Comparison of ENCODE assay signal across 1 cellular context in the genomic region with DNA sequence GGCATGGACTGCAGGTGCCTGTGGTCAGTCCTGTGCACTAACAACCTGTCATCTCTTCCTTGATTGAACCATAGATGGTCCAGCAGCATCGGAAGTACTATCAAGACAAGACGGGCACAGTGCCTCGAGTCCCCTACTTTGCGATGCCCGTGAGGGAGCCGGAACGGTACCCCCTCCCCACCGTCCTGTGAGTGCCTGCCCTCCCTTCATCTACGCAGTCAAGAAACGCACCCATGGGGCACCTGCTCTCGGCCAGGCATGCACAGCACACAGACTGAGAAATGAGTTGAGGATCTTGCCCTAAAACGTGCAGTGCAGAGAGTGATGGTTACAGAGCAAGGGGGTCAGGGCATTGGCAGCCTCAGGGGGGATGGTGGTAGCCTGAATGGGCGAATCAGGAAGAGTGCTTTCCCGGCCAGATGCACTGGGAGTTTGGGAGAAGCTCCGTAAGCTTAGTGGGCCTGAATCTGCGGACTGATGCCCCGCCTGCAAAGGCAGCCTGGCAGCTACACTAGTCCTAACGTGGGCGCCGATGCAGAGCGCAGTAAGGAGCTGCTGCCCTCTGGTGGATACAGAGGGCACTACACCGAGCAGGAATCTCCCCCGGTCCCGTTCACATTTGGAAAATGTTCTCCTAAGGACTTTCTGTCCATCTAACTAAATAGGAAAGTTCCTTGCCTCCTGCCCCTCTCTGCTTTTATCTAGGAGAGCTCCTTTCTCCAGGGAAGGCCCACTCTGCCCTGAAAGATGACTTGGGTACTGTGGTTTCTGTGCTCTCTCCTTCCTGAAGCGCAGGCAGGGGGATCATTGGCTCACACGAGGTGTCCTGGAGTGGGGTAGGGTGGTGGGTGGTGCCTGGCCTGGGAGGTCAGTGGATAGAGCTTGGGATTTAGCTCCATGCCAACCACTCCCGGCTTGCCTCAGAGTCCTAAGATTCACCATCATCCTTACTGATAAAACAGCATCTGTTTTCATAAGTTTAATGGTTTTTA.
TF ChIP-seq lines count a peak whose summit lies in the region.

No MANE protein-coding gene starts in this region.

TF ChIP-seq in GM23338, 12 proteins besides CTCF, POLR2A, EP300 and RAD21 (continued from another document):
- TF ChIP-seq, protein P1, sequence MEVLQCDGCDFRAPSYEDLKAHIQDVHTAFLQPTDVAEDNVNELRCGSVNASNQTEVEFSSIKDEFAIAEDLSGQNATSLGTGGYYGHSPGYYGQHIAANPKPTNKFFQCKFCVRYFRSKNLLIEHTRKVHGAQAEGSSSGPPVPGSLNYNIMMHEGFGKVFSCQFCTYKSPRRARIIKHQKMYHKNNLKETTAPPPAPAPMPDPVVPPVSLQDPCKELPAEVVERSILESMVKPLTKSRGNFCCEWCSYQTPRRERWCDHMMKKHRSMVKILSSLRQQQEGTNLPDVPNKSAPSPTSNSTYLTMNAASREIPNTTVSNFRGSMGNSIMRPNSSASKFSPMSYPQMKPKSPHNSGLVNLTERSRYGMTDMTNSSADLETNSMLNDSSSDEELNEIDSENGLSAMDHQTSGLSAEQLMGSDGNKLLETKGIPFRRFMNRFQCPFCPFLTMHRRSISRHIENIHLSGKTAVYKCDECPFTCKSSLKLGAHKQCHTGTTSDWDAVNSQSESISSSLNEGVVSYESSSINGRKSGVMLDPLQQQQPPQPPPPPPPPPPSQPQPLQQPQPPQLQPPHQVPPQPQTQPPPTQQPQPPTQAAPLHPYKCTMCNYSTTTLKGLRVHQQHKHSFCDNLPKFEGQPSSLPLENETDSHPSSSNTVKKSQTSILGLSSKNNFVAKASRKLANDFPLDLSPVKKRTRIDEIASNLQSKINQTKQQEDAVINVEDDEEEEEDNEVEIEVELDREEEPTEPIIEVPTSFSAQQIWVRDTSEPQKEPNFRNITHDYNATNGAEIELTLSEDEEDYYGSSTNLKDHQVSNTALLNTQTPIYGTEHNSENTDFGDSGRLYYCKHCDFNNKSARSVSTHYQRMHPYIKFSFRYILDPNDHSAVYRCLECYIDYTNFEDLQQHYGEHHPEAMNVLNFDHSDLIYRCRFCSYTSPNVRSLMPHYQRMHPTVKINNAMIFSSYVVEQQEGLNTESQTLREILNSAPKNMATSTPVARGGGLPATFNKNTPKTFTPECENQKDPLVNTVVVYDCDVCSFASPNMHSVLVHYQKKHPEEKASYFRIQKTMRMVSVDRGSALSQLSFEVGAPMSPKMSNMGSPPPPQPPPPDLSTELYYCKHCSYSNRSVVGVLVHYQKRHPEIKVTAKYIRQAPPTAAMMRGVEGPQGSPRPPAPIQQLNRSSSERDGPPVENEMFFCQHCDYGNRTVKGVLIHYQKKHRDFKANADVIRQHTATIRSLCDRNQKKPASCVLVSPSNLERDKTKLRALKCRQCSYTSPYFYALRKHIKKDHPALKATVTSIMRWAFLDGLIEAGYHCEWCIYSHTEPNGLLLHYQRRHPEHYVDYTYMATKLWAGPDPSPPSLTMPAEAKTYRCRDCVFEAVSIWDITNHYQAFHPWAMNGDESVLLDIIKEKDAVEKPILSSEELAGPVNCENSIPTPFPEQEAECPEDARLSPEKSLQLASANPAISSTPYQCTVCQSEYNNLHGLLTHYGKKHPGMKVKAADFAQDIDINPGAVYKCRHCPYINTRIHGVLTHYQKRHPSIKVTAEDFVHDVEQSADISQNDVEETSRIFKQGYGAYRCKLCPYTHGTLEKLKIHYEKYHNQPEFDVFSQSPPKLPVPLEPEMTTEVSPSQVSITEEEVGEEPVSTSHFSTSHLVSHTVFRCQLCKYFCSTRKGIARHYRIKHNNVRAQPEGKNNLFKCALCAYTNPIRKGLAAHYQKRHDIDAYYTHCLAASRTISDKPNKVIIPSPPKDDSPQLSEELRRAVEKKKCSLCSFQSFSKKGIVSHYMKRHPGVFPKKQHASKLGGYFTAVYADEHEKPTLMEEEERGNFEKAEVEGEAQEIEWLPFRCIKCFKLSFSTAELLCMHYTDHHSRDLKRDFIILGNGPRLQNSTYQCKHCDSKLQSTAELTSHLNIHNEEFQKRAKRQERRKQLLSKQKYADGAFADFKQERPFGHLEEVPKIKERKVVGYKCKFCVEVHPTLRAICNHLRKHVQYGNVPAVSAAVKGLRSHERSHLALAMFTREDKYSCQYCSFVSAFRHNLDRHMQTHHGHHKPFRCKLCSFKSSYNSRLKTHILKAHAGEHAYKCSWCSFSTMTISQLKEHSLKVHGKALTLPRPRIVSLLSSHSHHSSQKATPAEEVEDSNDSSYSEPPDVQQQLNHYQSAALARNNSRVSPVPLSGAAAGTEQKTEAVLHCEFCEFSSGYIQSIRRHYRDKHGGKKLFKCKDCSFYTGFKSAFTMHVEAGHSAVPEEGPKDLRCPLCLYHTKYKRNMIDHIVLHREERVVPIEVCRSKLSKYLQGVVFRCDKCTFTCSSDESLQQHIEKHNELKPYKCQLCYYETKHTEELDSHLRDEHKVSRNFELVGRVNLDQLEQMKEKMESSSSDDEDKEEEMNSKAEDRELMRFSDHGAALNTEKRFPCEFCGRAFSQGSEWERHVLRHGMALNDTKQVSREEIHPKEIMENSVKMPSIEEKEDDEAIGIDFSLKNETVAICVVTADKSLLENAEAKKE (CRISPR knock-in tag; IDR thresholded peaks at IDR 0.05) = no peak
